ENCODE assay signal across 34 cellular contexts in genomic region chr1:83805921-83806320, GRCh38.
DNase-seq lines count a peak whose midpoint lies in the region; ATAC-seq, FAIRE-seq and TF ChIP-seq lines count a peak whose summit lies in the region.
"Had no signal": no experiment of that assay in that cellular context is flagged by ENCODE, and none has a peak within 500 bp of the region (broad histone marks: within the 10 kb centered on the region; RNA-seq: fewer than 3 reads in every experiment).

No MANE protein-coding gene starts in this region.

- no peak overlapping the region for H2BK20ac ChIP-seq in H1 (ENCODE audit: low read length)

- no peak for TF ChIP-seq RAD21 in H1 (IDR thresholded peaks at IDR 0.05 in 1 of 2, conservative IDR thresholded peaks at IDR 0.05 in 1 of 2; ENCODE audit: low read depth in 2 of 2, low read length in 2 of 2)

- no peak overlapping the region for H3K4me3 Mint-ChIP-seq in GM23338
- H3K4me3 Mint-ChIP-seq: B cell; CD14-positive monocyte; CD4-positive, alpha-beta memory T cell; CD4-positive, alpha-beta T cell; CD4-positive, CD25-positive, alpha-beta regulatory T cell; CD8-positive, alpha-beta memory T cell; CD8-positive, alpha-beta T cell had no signal

- H3K9me3 ChIP-seq in HAP-1: no peaks in the 10 kb centered on the region
- no peaks in the 10 kb centered on the region for H3K9me3 ChIP-seq in H1 (ENCODE audit: insufficient read depth in 2 of 2, low read depth in 1 of 2, low read length in 1 of 2)
- H3K9me3 ChIP-seq in mesenchymal stem cell (ENCODE audit: control insufficient read depth, low read length): no peaks in the 10 kb centered on the region
- H3K9me3 ChIP-seq: A549; BE2C; BLaER1; BLaER1 treated with 17β-estradiol and CSF1 and Interleukin-3, amounts not matched to agents 10 nM and 100 nM; Caco-2 had no signal

- H3K27ac ChIP-seq in GM23338 (ENCODE audit: low read depth) (no peak overlapping the region), H1 (ENCODE audit: low read depth, low read length) (no peak overlapping the region), mesenchymal stem cell (ENCODE audit: low read length, poor library complexity, severe bottlenecking) (no peak overlapping the region)
- H3K27ac ChIP-seq: 22Rv1; A549; BLaER1; BLaER1 treated with 17β-estradiol and CSF1 and Interleukin-3, amounts not matched to agents 10 nM and 100 nM; C4-2B had no signal

- H3K27me3 ChIP-seq in GM23338 (ENCODE audit: insufficient read depth) (no peaks in the 10 kb centered on the region), HAP-1 (ENCODE audit: low read depth) (no peaks in the 10 kb centered on the region), H1 (replicated peaks in 1 of 4; ENCODE audit: control insufficient read depth in 3 of 4, extremely low read depth in 1 of 4, insufficient read depth in 3 of 4, low read length in 3 of 4) (no peaks in the 10 kb centered on the region), mesenchymal stem cell (ENCODE audit: control insufficient read depth in 1 of 2, insufficient read depth in 1 of 2, low read length in 2 of 2) (no peaks in the 10 kb centered on the region)
- H3K27me3 ChIP-seq: BE2C; BLaER1; BLaER1 treated with 17β-estradiol and CSF1 and Interleukin-3, amounts not matched to agents 10 nM and 100 nM had no signal

- TF ChIP-seq POLR2A in H1 (IDR thresholded peaks at IDR 0.05; ENCODE audit: control extremely low read depth in 1 of 2, low read depth in 2 of 2, low read length in 2 of 2): no peak

- no peak overlapping the region for H3K9ac ChIP-seq in H1 (replicated peaks in 1 of 4; ENCODE audit: extremely low read depth in 1 of 4, low read depth in 3 of 4, low read length in 3 of 4)
- H3K9ac ChIP-seq in mesenchymal stem cell (ENCODE audit: low read length): no peak overlapping the region
- H3K9ac ChIP-seq: BLaER1; BLaER1 treated with 17β-estradiol and CSF1 and Interleukin-3, amounts not matched to agents 10 nM and 100 nM had no signal

- H4K20me1 ChIP-seq in GM23338 (replicated peaks; ENCODE audit: insufficient read depth) (no peaks in the 10 kb centered on the region), H1 (replicated peaks in 1 of 2; ENCODE audit: control insufficient read depth in 1 of 2, insufficient read depth in 2 of 2, low read length in 2 of 2) (no peaks in the 10 kb centered on the region)
- H4K20me1 ChIP-seq: BLaER1; BLaER1 treated with 17β-estradiol and CSF1 and Interleukin-3, amounts not matched to agents 10 nM and 100 nM had no signal

- WGBS in H1 (ENCODE audit: extremely low coverage in 1 of 2, insufficient coverage in 1 of 2, insufficient read length in 1 of 2, insufficient replicate concordance in 2 of 2, low coverage in 1 of 2, low lambda C conversion rate in 2 of 2, missing lambda C conversion rate in 1 of 2), 2 experiments: 86% methylated on average over 4 of the region's 4 CpGs; no CpG with 5 or more reads in 1 of the 2 experiments
- 86% methylated on average over 4 of the region's 4 CpGs for WGBS in mesenchymal stem cell

- no peak for FAIRE-seq in H1 (lab: Jason Lieb, UNC)
- FAIRE-seq: A549, D721Med had no signal

- no peaks in the 10 kb centered on the region for H3K36me3 Mint-ChIP-seq in GM23338 (ENCODE audit: low read depth)
- H3K36me3 Mint-ChIP-seq: CD14-positive monocyte; CD4-positive, alpha-beta memory T cell; CD4-positive, CD25-positive, alpha-beta regulatory T cell; CD8-positive, alpha-beta T cell had no signal

- H3K9me3 Mint-ChIP-seq in GM23338: no peaks in the 10 kb centered on the region
- H3K9me3 Mint-ChIP-seq: CD4-positive, alpha-beta T cell; CD8-positive, alpha-beta T cell had no signal

- TF ChIP-seq EP300 in H1 (IDR thresholded peaks at IDR 0.05; ENCODE audit: borderline replicate concordance in 1 of 2, low read depth in 2 of 2, low read length in 2 of 2): no peak

- H3K14ac ChIP-seq in H1 (ENCODE audit: insufficient read length) (no peak overlapping the region), mesenchymal stem cell (ENCODE audit: low read length in 2 of 2) (no peak overlapping the region)

- H4K5ac ChIP-seq in H1 (ENCODE audit: insufficient read length, low read depth, low read length): no peak overlapping the region

- no peak overlapping the region for H3K27ac Mint-ChIP-seq in GM23338
- H3K27ac Mint-ChIP-seq: B cell; CD14-positive monocyte; CD4-positive, alpha-beta memory T cell; CD4-positive, alpha-beta T cell; CD4-positive, CD25-positive, alpha-beta regulatory T cell; CD8-positive, alpha-beta memory T cell; CD8-positive, alpha-beta T cell had no signal

- H2BK120ac ChIP-seq in H1 (replicated peaks; ENCODE audit: low read depth, low read length) (no peak overlapping the region), mesenchymal stem cell (ENCODE audit: low read depth, low read length) (no peak overlapping the region)

- H2AFZ ChIP-seq in GM23338 (peak overlapping the region; percentile 25; the same call in 1 of the 2 replicates), H1 (ENCODE audit: low read length) (peak overlapping the region; percentile 75; the same call in 1 of the 2 replicates), mesenchymal stem cell (ENCODE audit: low read depth, low read length) (no peak overlapping the region)

- in situ Hi-C loops in HAP-1 (cut with MboI; ENCODE audit: low sequenced_read_pairs): no loop called here

- no peaks in the 10 kb centered on the region for H3K23me2 ChIP-seq in H1 (ENCODE audit: low read depth, low read length)

- H3K56ac ChIP-seq in H1 (replicated peaks; ENCODE audit: insufficient read length, low read depth, low read length): no peak overlapping the region

- H3K4me1 Mint-ChIP-seq in GM23338: no peaks in the 10 kb centered on the region
- H3K4me1 Mint-ChIP-seq: B cell; CD4-positive, alpha-beta memory T cell; CD4-positive, CD25-positive, alpha-beta regulatory T cell; CD8-positive, alpha-beta memory T cell had no signal

- H2BK15ac ChIP-seq in H1 (ENCODE audit: low read length) (no peak overlapping the region), mesenchymal stem cell (ENCODE audit: low read depth, poor library complexity, severe bottlenecking) (no peak overlapping the region)

- H3K27me3 Mint-ChIP-seq in GM23338 (ENCODE audit: insufficient read depth, low read depth, poor library complexity): no peaks in the 10 kb centered on the region
- H3K27me3 Mint-ChIP-seq: B cell; CD4-positive, alpha-beta T cell; CD4-positive, CD25-positive, alpha-beta regulatory T cell; CD8-positive, alpha-beta memory T cell had no signal

- H2AK5ac ChIP-seq in H1 (ENCODE audit: low read depth, low read length) (no peak overlapping the region), mesenchymal stem cell (ENCODE audit: low read length, severe bottlenecking) (no peak overlapping the region)

- H4K91ac ChIP-seq in H1 (replicated peaks; ENCODE audit: insufficient read length, low read length): no peak overlapping the region
- no peak overlapping the region for H4K91ac ChIP-seq in mesenchymal stem cell (ENCODE audit: low read length)

- H3K4ac ChIP-seq in H1 (replicated peaks; ENCODE audit: insufficient read length, low read depth, low read length): no peak overlapping the region
- no peak overlapping the region for H3K4ac ChIP-seq in mesenchymal stem cell (ENCODE audit: low read depth in 1 of 2, low read length in 2 of 2)

- H3K79me1 ChIP-seq in H1 (ENCODE audit: low read depth, low read length): no peaks in the 10 kb centered on the region
- no peaks in the 10 kb centered on the region for H3K79me1 ChIP-seq in mesenchymal stem cell (replicated peaks; ENCODE audit: low read length, poor library complexity, severe bottlenecking)

- H3K23ac ChIP-seq in H1 (ENCODE audit: insufficient read length) (no peak overlapping the region), mesenchymal stem cell (ENCODE audit: low read length in 2 of 2) (no peak overlapping the region)

- no peak for ATAC-seq in GM23338
- ATAC-seq: A549; CD8-positive, alpha-beta T cell had no signal

- CTCF ChIA-PET in H1 (lab: Charles Lee; ENCODE audit: partially characterized antibody): no interaction called here

- TF ChIP-seq CTCF in GM23338 (conservative IDR thresholded peaks at IDR 0.05; ENCODE audit: low read depth in 2 of 2) (no peak), H1 (IDR thresholded peaks at IDR 0.05; ENCODE audit: control extremely low read depth in 1 of 3, insufficient read depth in 1 of 3, low read depth in 1 of 3, low read length in 3 of 3) (no peak)

- H4K8ac ChIP-seq in H1 (ENCODE audit: extremely low read depth, insufficient read depth, low read length) (no peak overlapping the region), mesenchymal stem cell (ENCODE audit: low read length) (no peak overlapping the region)

- H3K18ac ChIP-seq in H1 (ENCODE audit: extremely low read depth, low read length) (no peak overlapping the region), mesenchymal stem cell (ENCODE audit: low read depth in 1 of 2, low read length in 2 of 2) (no peak overlapping the region)

- no peak overlapping the region for H3K4me3 ChIP-seq in GM23338
- H3K4me3 ChIP-seq in HAP-1: no peak overlapping the region
- H3K4me3 ChIP-seq in H1 (ENCODE audit: extremely low read depth in 1 of 4, insufficient read depth in 2 of 4, low read depth in 3 of 4, low read length in 4 of 4): no peak overlapping the region
- no peak overlapping the region for H3K4me3 ChIP-seq in mesenchymal stem cell (ENCODE audit: insufficient read depth in 1 of 2, low read depth in 1 of 2, low read length in 2 of 2)
- H3K4me3 ChIP-seq: A549; BLaER1; BLaER1 treated with 17β-estradiol and CSF1 and Interleukin-3, amounts not matched to agents 10 nM and 100 nM had no signal

- no peaks in the 10 kb centered on the region; the same call in 1 of the 2 replicates for H3K9me2 ChIP-seq in GM23338 (ENCODE audit: insufficient read depth)

- H3K4me1 ChIP-seq in GM23338 (ENCODE audit: insufficient read depth): 0 out of 2 replicates have a peak, but pooled peaks cover 6% of the 10 kb centered on the region
- H3K4me1 ChIP-seq in HAP-1: peaks cover 37% of the 10 kb centered on the region
- H3K4me1 ChIP-seq in H1 (replicated peaks in 1 of 4; ENCODE audit: control insufficient read depth in 3 of 4, insufficient read depth in 4 of 4, low read length in 3 of 4): peaks cover 0 to 3% (median under 1%) of the 10 kb centered on the region in 4 experiments; a peak in 1 of 7 replicates
- H3K4me1 ChIP-seq in mesenchymal stem cell (ENCODE audit: control insufficient read depth, insufficient read depth, low read depth, low read length): no peaks in the 10 kb centered on the region
- H3K4me1 ChIP-seq: A549, BLaER1, Caco-2 had no signal

- H2BK5ac ChIP-seq in H1 (ENCODE audit: low read depth, low read length) (no peak overlapping the region), mesenchymal stem cell (ENCODE audit: low read depth, low read length, poor library complexity, severe bottlenecking) (no peak overlapping the region)

- H3K36me3 ChIP-seq in GM23338 (ENCODE audit: insufficient read depth) (no peaks in the 10 kb centered on the region), HAP-1 (replicated peaks) (no peaks in the 10 kb centered on the region), H1 (ENCODE audit: control insufficient read depth in 2 of 4, insufficient read depth in 4 of 4, low read length in 3 of 4) (no peaks in the 10 kb centered on the region), mesenchymal stem cell (ENCODE audit: control insufficient read depth in 1 of 2, insufficient read depth in 2 of 2, low read depth in 1 of 2, low read length in 2 of 2) (no peaks in the 10 kb centered on the region)
- H3K36me3 ChIP-seq: BE2C; BLaER1; BLaER1 treated with 17β-estradiol and CSF1 and Interleukin-3, amounts not matched to agents 10 nM and 100 nM had no signal

- H3K79me2 ChIP-seq in GM23338 (replicated peaks; ENCODE audit: insufficient read depth) (no peaks in the 10 kb centered on the region), H1 (ENCODE audit: control insufficient read depth in 1 of 2, insufficient read depth in 2 of 2, low read length in 2 of 2) (no peaks in the 10 kb centered on the region)

- DNase-seq in GM23338 (ENCODE audit: low spot score) (no peak), HAP-1 (ENCODE audit: low spot score in 2 of 2) (peak; percentile 43 to 93), H1 (ENCODE audit: low read depth in 1 of 2, low spot score in 2 of 2) (no peak), NCI-H2029 treated with DMSO at 0.1 percent for 48 hours (lab: John Stamatoyannopoulos, UW) (no peak), mesenchymal stem cell (no peak), kidney tubule cell (ENCODE audit: low spot score) (no peak)
- DNase-seq: 8988T; ACHN; AML-193; BE2C; C1 segment of cervical spinal cord; Caco-2; Calu3; CD4-positive, alpha-beta memory T cell; CD4-positive, alpha-beta T cell; CD4-positive, CD25-positive, alpha-beta regulatory T cell; CD8-positive, alpha-beta memory T cell; CD8-positive, alpha-beta T cell; COR-L47; DMS 273 treated with DMSO at 0.1 percent for 48 hours; DMS153; DMS53; DMS79; DMS79 treated with DMSO at 0.1 percent for 48 hours; DND-41; EL had no signal

- POLR2A ChIA-PET in H1 (lab: Charles Lee; ENCODE audit: partially characterized antibody): no interaction called here

- H2BK12ac ChIP-seq in H1 (ENCODE audit: low read depth, low read length) (no peak overlapping the region), mesenchymal stem cell (ENCODE audit: low read length in 2 of 2) (no peak overlapping the region)

- H3K4me2 ChIP-seq in GM23338 (no peak overlapping the region), H1 (ENCODE audit: insufficient read depth in 1 of 2, low read depth in 2 of 2, low read length in 2 of 2) (no peak overlapping the region), mesenchymal stem cell (ENCODE audit: low read length, poor library complexity, severe bottlenecking) (no peak overlapping the region)
- H3K4me2 ChIP-seq: A549; BLaER1; BLaER1 treated with 17β-estradiol and CSF1 and Interleukin-3, amounts not matched to agents 10 nM and 100 nM had no signal

- no peaks in the 10 kb centered on the region for H3F3A ChIP-seq in GM23338 (replicated peaks; ENCODE audit: low read depth)

Comparison
In these comparisons a context has a peak if more than half of its experiments do, and no peak if none do; other contexts are left out.
1. DNase-seq: peak in HAP-1 (2 of 2); none in GM23338 (single experiment), H1 (0 of 2), NCI-H2029 treated with DMSO at 0.1 percent for 48 hours (single experiment), mesenchymal stem cell (single experiment) and kidney tubule cell (single experiment).